Comparison of ENCODE assay signal across 27 cellular contexts in the genomic region with DNA sequence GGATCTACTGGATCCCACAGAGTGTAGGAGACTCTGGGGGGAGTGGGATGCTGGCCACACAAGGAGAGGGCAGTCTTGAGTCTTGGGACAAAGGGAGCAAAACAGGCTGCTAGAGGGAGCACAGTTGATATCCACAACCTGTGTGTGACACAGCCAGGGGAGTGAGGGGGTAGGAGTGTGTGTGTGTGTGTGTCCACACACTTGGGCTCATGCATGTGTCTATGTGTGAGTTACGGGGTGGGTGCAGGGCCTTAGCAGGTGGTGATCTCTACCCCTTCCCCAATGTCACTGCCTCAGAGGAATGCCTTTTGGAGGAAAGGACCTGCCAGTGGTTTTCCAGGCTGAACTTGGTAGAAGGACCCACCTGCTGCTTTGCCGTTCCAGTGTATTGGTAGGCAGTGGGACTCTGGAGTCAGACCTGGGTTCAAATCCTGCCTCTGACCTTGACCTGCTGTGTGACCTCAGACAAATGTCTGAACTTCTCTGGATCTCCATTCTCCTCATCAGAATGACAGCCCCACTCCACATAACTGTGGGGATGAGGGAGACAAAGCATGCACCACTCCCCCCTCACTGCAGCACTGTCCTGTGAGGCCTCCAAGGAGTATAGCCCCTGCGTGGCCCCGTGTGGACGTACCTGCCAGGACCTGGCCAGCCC. TPM values are rescaled to one million over a fixed set of nuclear protein-coding genes. Genes with fewer than 3 reads are reported as not detected.
DNase-seq lines count a peak whose midpoint lies in the region; ATAC-seq and TF ChIP-seq lines count a peak whose summit lies in the region.
"Had no signal": no experiment of that assay in that cellular context is flagged by ENCODE, and none has a peak within 500 bp of the region (broad histone marks: within the 10 kb centered on the region; RNA-seq: fewer than 3 reads in every experiment).

No MANE protein-coding gene starts in this region.

- TF ChIP-seq CTCF in natural killer cell (IDR thresholded peaks at IDR 0.05) (no peak), endodermal cell (conservative IDR thresholded peaks at IDR 0.05) (no peak)

- ATAC-seq in natural killer cell treated with Interleukin-12 subunit alpha and Interleukin-12 subunit beta and Interleukin-15 and Interleukin-18, amount 100 ng/mL, for 72 hours = no peak
- no peak for ATAC-seq in natural killer cell

- intact Hi-C loops in natural killer cell (cut with micrococcal nuclease) = no loop called here

- H2BK15ac ChIP-seq in neuronal stem cell (ENCODE audit: low read length) = no peak overlapping the region

- H3K9me3 ChIP-seq in endodermal cell (ENCODE audit: control insufficient read depth, low read length) (no peaks in the 10 kb centered on the region), neuronal stem cell (replicated peaks in 1 of 2; ENCODE audit: control insufficient read depth in 2 of 2, insufficient read depth in 1 of 2, low read depth in 1 of 2, low read length in 2 of 2) (no peaks in the 10 kb centered on the region)
- H3K9me3 ChIP-seq: BLaER1, HAP-1 had no signal

- H3K27ac Mint-ChIP-seq in natural killer cell treated with Interleukin-12 subunit alpha and Interleukin-12 subunit beta and Interleukin-15 and Interleukin-18, amount 100 ng/mL, for 72 hours = no peak overlapping the region
- H3K27ac Mint-ChIP-seq in natural killer cell (no peak overlapping the region), endodermal cell (no peak overlapping the region)
- H3K27ac Mint-ChIP-seq: CD4-positive, alpha-beta T cell; HFFc6 had no signal

- no peak overlapping the region for H2BK12ac ChIP-seq in neuronal stem cell (ENCODE audit: low read length)

- H3K27ac ChIP-seq in endodermal cell (ENCODE audit: low read depth, low read length) (no peak overlapping the region), neuronal stem cell (replicated peaks; ENCODE audit: low read length) (no peak overlapping the region)
- H3K27ac ChIP-seq: BLaER1, GM23248, KMS-11 had no signal

- no peaks in the 10 kb centered on the region for H3K36me3 ChIP-seq in endodermal cell (ENCODE audit: control insufficient read depth, insufficient read depth, low read length)
- no peaks in the 10 kb centered on the region for H3K36me3 ChIP-seq in neuronal stem cell (replicated peaks in 1 of 2; ENCODE audit: control insufficient read depth in 2 of 2, insufficient read depth in 2 of 2, low read length in 2 of 2)
- H3K36me3 ChIP-seq: BLaER1, HAP-1 had no signal

- H3K4me3 Mint-ChIP-seq in natural killer cell treated with Interleukin-12 subunit alpha and Interleukin-12 subunit beta and Interleukin-15 and Interleukin-18, amount 100 ng/mL, for 72 hours = no peak overlapping the region
- H3K4me3 Mint-ChIP-seq in natural killer cell = no peak overlapping the region
- no peak overlapping the region for H3K4me3 Mint-ChIP-seq in endodermal cell
- H3K4me3 Mint-ChIP-seq: CD4-positive, alpha-beta T cell; HFFc6; IgD-negative memory B cell had no signal

- peak; percentile 28 for DNase-seq in natural killer cell treated with Interleukin-12 subunit alpha and Interleukin-12 subunit beta and Interleukin-15 and Interleukin-18, amount 100 ng/mL, for 72 hours (ENCODE audit: low spot score)
- DNase-seq in natural killer cell (no peak), endodermal cell (peak; percentile 4), neuronal stem cell (ENCODE audit: low spot score) (no peak), dedifferentiated amniotic fluid mesenchymal stem cell (ENCODE audit: extremely low spot score) (no peak), SHP77 treated with DMSO at 0.1 percent for 48 hours (lab: John Stamatoyannopoulos, UW) (no peak), germinal center (ENCODE audit: low spot score) (no peak)
- DNase-seq: CD4-positive, alpha-beta T cell; COR-L47; DMS53; GM23248; HFFc6; NCI-H1092; NCI-H1417 treated with DMSO at 0.1 percent for 48 hours; NCI-H1694 treated with DMSO at 0.1 percent for 48 hours; NCI-H2081; NCI-H2227 treated with DMSO at 0.1 percent for 48 hours; NCI-H526 treated with DMSO at 0.1 percent for 48 hours; RPMI8226 had no signal

- no peak overlapping the region for H3K4me2 ChIP-seq in neuronal stem cell (ENCODE audit: insufficient read depth, low read length, poor library complexity, severe bottlenecking)
- H3K4me2 ChIP-seq: BLaER1, KMS-11 had no signal

- H4K91ac ChIP-seq in neuronal stem cell (ENCODE audit: low read depth, low read length, poor library complexity) = peak overlapping the region; percentile 9

- H3K4ac ChIP-seq in neuronal stem cell (ENCODE audit: low read length) = no peak overlapping the region

- no peak overlapping the region for H2AFZ ChIP-seq in neuronal stem cell (ENCODE audit: low read length)
- H2AFZ ChIP-seq: GM23248 had no signal

- H2BK5ac ChIP-seq in neuronal stem cell (ENCODE audit: low read length) = no peak overlapping the region

- no peak overlapping the region for H3K9ac ChIP-seq in endodermal cell (ENCODE audit: extremely low read depth, low read length, poor library complexity, severe bottlenecking)
- H3K9ac ChIP-seq in neuronal stem cell (ENCODE audit: low read depth, low read length, poor library complexity) = no peak overlapping the region
- H3K9ac ChIP-seq: BLaER1, GM23248, KMS-11 had no signal

- peak overlapping the region; percentile 41 for H3K14ac ChIP-seq in neuronal stem cell (ENCODE audit: low read length)

- no peaks in the 10 kb centered on the region for H3K9me3 Mint-ChIP-seq in natural killer cell treated with Interleukin-12 subunit alpha and Interleukin-12 subunit beta and Interleukin-15 and Interleukin-18, amount 100 ng/mL, for 72 hours
- H3K9me3 Mint-ChIP-seq in natural killer cell = no peaks in the 10 kb centered on the region
- no peaks in the 10 kb centered on the region for H3K9me3 Mint-ChIP-seq in endodermal cell
- H3K9me3 Mint-ChIP-seq: CD4-positive, alpha-beta T cell; HFFc6; IgD-negative memory B cell had no signal

- H3K36me3 Mint-ChIP-seq in natural killer cell treated with Interleukin-12 subunit alpha and Interleukin-12 subunit beta and Interleukin-15 and Interleukin-18, amount 100 ng/mL, for 72 hours = no peaks in the 10 kb centered on the region
- H3K36me3 Mint-ChIP-seq in natural killer cell (no peaks in the 10 kb centered on the region), endodermal cell (ENCODE audit: low read depth) (no peaks in the 10 kb centered on the region)
- H3K36me3 Mint-ChIP-seq: IgD-negative memory B cell had no signal

- no peak overlapping the region for H2AK5ac ChIP-seq in neuronal stem cell (ENCODE audit: low read depth, low read length)

- H3K18ac ChIP-seq in neuronal stem cell (ENCODE audit: low read length) = no peak overlapping the region

- H4K8ac ChIP-seq in neuronal stem cell (ENCODE audit: low read depth, low read length) = no peak overlapping the region

- no peaks in the 10 kb centered on the region for H3K79me1 ChIP-seq in neuronal stem cell (ENCODE audit: low read depth, low read length)

- no peak overlapping the region for H3K4me3 ChIP-seq in endodermal cell (ENCODE audit: low read length)
- H3K4me3 ChIP-seq in neuronal stem cell (ENCODE audit: low read length in 2 of 2) = no peak overlapping the region
- H3K4me3 ChIP-seq: BLaER1, GM23248, HAP-1 had no signal

- H3K23ac ChIP-seq in neuronal stem cell (ENCODE audit: low read depth, low read length, poor library complexity) = no peak overlapping the region

- H3K27me3 ChIP-seq in endodermal cell (ENCODE audit: control insufficient read depth, insufficient read depth, low read length, poor library complexity, severe bottlenecking) (peaks cover 15% of the 10 kb centered on the region), neuronal stem cell (ENCODE audit: control insufficient read depth in 3 of 3, insufficient read depth in 3 of 3, low read depth in 1 of 3, low read length in 3 of 3) (peaks cover 0 to 25% (median 0%) of the 10 kb centered on the region in 3 experiments)
- H3K27me3 ChIP-seq: BLaER1 had no signal

- H3K4me1 Mint-ChIP-seq in natural killer cell treated with Interleukin-12 subunit alpha and Interleukin-12 subunit beta and Interleukin-15 and Interleukin-18, amount 100 ng/mL, for 72 hours (ENCODE audit: low read depth in 2 of 2) = peaks cover 0 to 9% of the 10 kb centered on the region in 2 donors
- peaks cover 6 to 16% of the 10 kb centered on the region in 2 donors for H3K4me1 Mint-ChIP-seq in natural killer cell
- H3K4me1 Mint-ChIP-seq in endodermal cell = peaks cover 2% of the 10 kb centered on the region

- H3K4me1 ChIP-seq in endodermal cell (ENCODE audit: control insufficient read depth, insufficient read depth, low read length) (no peaks in the 10 kb centered on the region), neuronal stem cell (ENCODE audit: control insufficient read depth in 2 of 2, insufficient read depth in 1 of 2, low read depth in 1 of 2, low read length in 2 of 2) (peaks cover 0 to 2% of the 10 kb centered on the region in 2 donors)
- H3K4me1 ChIP-seq: BLaER1, HAP-1 had no signal

- H3K27me3 Mint-ChIP-seq in natural killer cell treated with Interleukin-12 subunit alpha and Interleukin-12 subunit beta and Interleukin-15 and Interleukin-18, amount 100 ng/mL, for 72 hours = peaks cover 7 to 15% of the 10 kb centered on the region in 2 donors
- H3K27me3 Mint-ChIP-seq in natural killer cell (ENCODE audit: low read depth in 2 of 2) (peaks cover 0 to 4% of the 10 kb centered on the region in 2 donors), endodermal cell (ENCODE audit: insufficient read depth) (peaks cover 83% of the 10 kb centered on the region)

- 87 to 100% methylated on average over 2 to 5 of the region's 5 CpGs for WGBS in endodermal cell (ENCODE audit: insufficient coverage in 1 of 2, insufficient read length in 1 of 2), 2 experiments
- WGBS in neuronal stem cell (ENCODE audit: extremely low coverage in 2 of 2, insufficient read length in 2 of 2, insufficient replicate concordance in 1 of 2), 2 donors = no CpG with 5 or more reads among the region's 5 CpGs

- peak overlapping the region; percentile 34 for H2BK120ac ChIP-seq in neuronal stem cell (ENCODE audit: low read depth, low read length)

RNA-seq across cellular contexts. Expression of a gene that starts 27.2 kb away (rescaled TPM):
- not detected for total RNA-seq in natural killer cell treated with Interleukin-12 subunit alpha and Interleukin-12 subunit beta and Interleukin-15 and Interleukin-18, amount 100 ng/mL, for 72 hours
- not detected for total RNA-seq in natural killer cell
- total RNA-seq in endodermal cell = under 1 TPM; 0.33 to 0.55 TPM
- polyA plus RNA-seq in endodermal cell (2013, experiment 1 of 2) = 0.39 TPM
- 0.50 TPM for polyA plus RNA-seq in endodermal cell (2013, experiment 2 of 2)
- 0.35 TPM for polyA plus RNA-seq in neuronal stem cell (2013, experiment 1 of 2)
- polyA plus RNA-seq in neuronal stem cell (2013, experiment 2 of 2) = 0.37 TPM
- total RNA-seq: CD4-positive, alpha-beta T cell; GM23248; HFFc6; NCI-H460; Right ventricle myocardium superior; SK-MEL-5 had no signal
- polyA plus RNA-seq: AG04450, GM23248, IgD-negative memory B cell had no signal

RNA-seq across cellular contexts. Expression of a gene that starts 30.1 kb away (rescaled TPM):
- not detected for total RNA-seq in natural killer cell treated with Interleukin-12 subunit alpha and Interleukin-12 subunit beta and Interleukin-15 and Interleukin-18, amount 100 ng/mL, for 72 hours
- total RNA-seq in natural killer cell = not detected
- total RNA-seq in endodermal cell = 1 to 10 TPM; 1.5 to 2.8 TPM
- polyA plus RNA-seq in endodermal cell (2013, experiment 1 of 2) = 1.00 TPM
- polyA plus RNA-seq in endodermal cell (2013, experiment 2 of 2) = 0.99 TPM
- 0.57 TPM for polyA plus RNA-seq in neuronal stem cell (2013, experiment 1 of 2)
- polyA plus RNA-seq in neuronal stem cell (2013, experiment 2 of 2) = 0.66 TPM
- total RNA-seq: CD4-positive, alpha-beta T cell; GM23248; HFFc6; SK-MEL-5 had no signal
- polyA plus RNA-seq: AG04450, GM23248, IgD-negative memory B cell had no signal

Comparison
In these comparisons a context has a peak if more than half of its experiments do, and no peak if none do; other contexts are left out.
1. DNase-seq: peak in natural killer cell treated with Interleukin-12 subunit alpha and Interleukin-12 subunit beta and Interleukin-15 and Interleukin-18, amount 100 ng/mL, for 72 hours (single experiment) and endodermal cell (single experiment); none in natural killer cell (single experiment), neuronal stem cell (single experiment), dedifferentiated amniotic fluid mesenchymal stem cell (single experiment), SHP77 treated with DMSO at 0.1 percent for 48 hours (single experiment) and germinal center (single experiment).